In genomic region chr10:120702032-120702431, GRCh38 we compare ENCODE assay signal across 22 cellular contexts.
"Had no signal": no experiment of that assay in that cellular context is flagged by ENCODE, and none has a peak within 500 bp of the region (broad histone marks: within the 10 kb centered on the region; RNA-seq: fewer than 3 reads in every experiment).

No MANE protein-coding gene starts in this region.

- ATAC-seq: Panc1 had no signal

- H3K27ac ChIP-seq: HL-60, SJSA1, SK-N-MC had no signal

- DNase-seq: KBM-7, MG63, NCI-H1092, NCI-H1105 treated with DMSO at 0.1 percent for 48 hours, NCI-H1417 treated with DMSO at 0.1 percent for 48 hours, NCI-H146, NCI-H1694 treated with DMSO at 0.1 percent for 48 hours, NCI-H1930, NCI-H2081, NCI-H2107, NCI-H2227 treated with DMSO at 0.1 percent for 48 hours, NCI-H446, NCI-H510A, NCI-H524 treated with DMSO at 0.1 percent for 48 hours, NCI-H69, NCI-H774, Right ventricle myocardium superior, SIG-M5 had no signal

- H3K4me3 ChIP-seq: MG63, SJSA1, SK-N-MC had no signal
